ENCODE assay signal across 9 cellular contexts in the genomic region with DNA sequence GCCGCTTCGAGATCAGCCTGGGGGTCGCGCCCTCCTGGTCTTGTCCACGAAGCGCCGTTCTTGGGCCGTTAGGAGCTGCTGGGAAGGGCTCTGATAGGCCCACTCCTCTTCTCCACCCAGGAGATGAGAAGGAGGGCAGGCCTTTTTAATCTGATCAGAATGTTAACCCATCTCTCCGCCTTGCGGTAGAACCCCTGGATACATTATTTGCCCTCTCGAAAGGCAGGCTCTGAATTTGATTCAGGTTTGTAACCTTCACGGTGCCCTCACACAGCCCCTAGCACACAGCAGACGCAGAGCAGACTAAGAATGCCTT. TPM values are rescaled to one million over a fixed set of nuclear protein-coding genes. Genes with fewer than 3 reads are reported as not detected.
DNase-seq lines count a peak whose midpoint lies in the region; ATAC-seq and TF ChIP-seq lines count a peak whose summit lies in the region.
"Had no signal": no experiment of that assay in that cellular context is flagged by ENCODE, and none has a peak within 500 bp of the region (broad histone marks: within the 10 kb centered on the region; RNA-seq: fewer than 3 reads in every experiment).

A gene (plus strand): TSS at position 43 of the 316 bp plus-strand sequence. CDS start 9,741 bp downstream, outside the sequence.

- no peaks in the 10 kb centered on the region for H3K36me3 ChIP-seq in mammary epithelial cell (ENCODE audit: insufficient read depth, low read length)
- no peaks in the 10 kb centered on the region for H3K36me3 ChIP-seq in uterus

- H3K27me3 ChIP-seq in mammary epithelial cell (ENCODE audit: insufficient read depth, low read length) (no peaks in the 10 kb centered on the region), uterus (no peaks in the 10 kb centered on the region)

- H3K4me3 Mint-ChIP-seq in activated naive CD4-positive, alpha-beta T cell treated with anti-CD3 and anti-CD28 coated beads, Interleukin-2, amount 10 ng/mL, durations not matched to agents 7 days and 5 days: peak within 1 kb of the TSS; percentile 79

- WGBS in mammary epithelial cell (ENCODE audit: low coverage, missing lambda C conversion rate): 44% methylated on average over 9 of the region's 13 CpGs

- dilution Hi-C loops in mammary epithelial cell (cut with HindIII; ENCODE audit: low sequenced_read_pairs): no loop called here

- no TSS peak for BruUV-seq in mammary epithelial cell (replicated peaks; lab: Mats Ljungman, UMichigan)

- H3K9me3 ChIP-seq in mammary epithelial cell (replicated peaks; ENCODE audit: insufficient read depth, low read length) (no peaks in the 10 kb centered on the region), uterus (no peaks in the 10 kb centered on the region)

- H3K36me3 Mint-ChIP-seq in activated naive CD4-positive, alpha-beta T cell treated with anti-CD3 and anti-CD28 coated beads, Interleukin-2, amount 10 ng/mL, durations not matched to agents 7 days and 5 days: peaks cover 9% of the 10 kb centered on the region

- peak within 1 kb of the TSS; percentile 96 for H2AFZ ChIP-seq in mammary epithelial cell (ENCODE audit: low read depth, low read length)

- peak within 1 kb of the TSS; percentile 63 for H3K9ac ChIP-seq in mammary epithelial cell (ENCODE audit: insufficient read depth, low read length)

- intact Hi-C loops in mammary epithelial cell (cut with micrococcal nuclease) (loop anchor here (1.0 to 10.0 kb wide), 5 partner anchors 190 to 960 kb away; no protein-coding TSS in a partner anchor), uterus (cut with DNase I; ENCODE audit: low total_unique reads) (no loop called here)

- ATAC-seq in GM18520 (IDR thresholded peaks at IDR 0.05; ENCODE audit: unreplicated experiment) (no peak), HG03354 (IDR thresholded peaks at IDR 0.05; ENCODE audit: poor library complexity, severe bottlenecking, unreplicated experiment) (no peak)

- CTCF ChIA-PET in activated naive CD4-positive, alpha-beta T cell treated with anti-CD3 and anti-CD28 coated beads, Interleukin-2, amount 10 ng/mL, durations not matched to agents 7 days and 5 days (lab: Charles Lee): interaction anchor here (0.6 to 1.8 kb wide), 26 partner anchors 15 to 966 kb away, joined by 3 to 9 read pairs (median 4); a partner anchor contains a TSS
- CTCF ChIA-PET in mammary epithelial cell (lab: Charles Lee; ENCODE audit: low non-redundant PET): interaction anchor here (0.5 to 0.9 kb wide), 4 partner anchors 12 to 597 kb away, joined by 3 to 5 read pairs (median 4); a partner anchor contains a TSS

- H3K27me3 Mint-ChIP-seq in activated naive CD4-positive, alpha-beta T cell treated with anti-CD3 and anti-CD28 coated beads, Interleukin-2, amount 10 ng/mL, durations not matched to agents 7 days and 5 days: no peaks in the 10 kb centered on the region

- H3K9me3 Mint-ChIP-seq in activated naive CD4-positive, alpha-beta T cell treated with anti-CD3 and anti-CD28 coated beads, Interleukin-2, amount 10 ng/mL, durations not matched to agents 7 days and 5 days: peaks cover 5% of the 10 kb centered on the region

- DNase-seq in activated naive CD4-positive, alpha-beta T cell treated with anti-CD3 and anti-CD28 coated beads, Interleukin-2, amount 10 ng/mL, durations not matched to agents 7 days and 5 days: no peak
- no peak for DNase-seq in activated naive CD4-positive, alpha-beta T cell (lab: John Stamatoyannopoulos, UW)
- DNase-seq in mammary epithelial cell: no peak
- peak; percentile 3 for DNase-seq in medulla oblongata (ENCODE audit: extremely low spot score)
- DNase-seq in uterus: no peak
- DNase-seq in amniotic stem cell (lab: John Stamatoyannopoulos, UW): no peak

- peaks cover 14% of the 10 kb centered on the region for H3K4me1 Mint-ChIP-seq in activated naive CD4-positive, alpha-beta T cell treated with anti-CD3 and anti-CD28 coated beads, Interleukin-2, amount 10 ng/mL, durations not matched to agents 7 days and 5 days

- no peak for TF ChIP-seq POLR2A in uterus (IDR thresholded peaks at IDR 0.05)

- H3K27ac ChIP-seq in mammary epithelial cell (ENCODE audit: insufficient read depth, low read depth, low read length) (peak within 1 kb of the TSS; percentile 8), uterus (peak within 1 kb of the TSS; percentile 86 to 92)

- in situ Hi-C loops in mammary epithelial cell (cut with MboI; ENCODE audit: low sequenced_read_pairs in 2 of 2): no loop called here

- TF ChIP-seq CTCF in mammary epithelial cell (conservative IDR thresholded peaks at IDR 0.05 in 1 of 2, IDR thresholded peaks at IDR 0.05 in 1 of 2; ENCODE audit: extremely low read depth in 1 of 2, insufficient read depth in 1 of 2, low read depth in 1 of 2, low read length in 2 of 2) (no peak), uterus (IDR thresholded peaks at IDR 0.05) (no peak)

- no peaks in the 10 kb centered on the region for H3K79me2 ChIP-seq in mammary epithelial cell (ENCODE audit: insufficient read depth, low read length)

- H3K27ac Mint-ChIP-seq in activated naive CD4-positive, alpha-beta T cell treated with anti-CD3 and anti-CD28 coated beads, Interleukin-2, amount 10 ng/mL, durations not matched to agents 7 days and 5 days: peak within 1 kb of the TSS; percentile 85

- H4K20me1 ChIP-seq in mammary epithelial cell (ENCODE audit: insufficient read depth, low read length): no peaks in the 10 kb centered on the region

- H3K4me1 ChIP-seq in mammary epithelial cell (ENCODE audit: insufficient read depth, low read length) (peaks cover 10% of the 10 kb centered on the region), uterus (peaks cover 0 to 6% of the 10 kb centered on the region in 2 donors)

- H3K4me2 ChIP-seq in mammary epithelial cell (ENCODE audit: insufficient read depth, low read depth, low read length): peak within 1 kb of the TSS; percentile 79

- H3K4me3 ChIP-seq in mammary epithelial cell (replicated peaks in 1 of 3; ENCODE audit: insufficient read depth in 1 of 3, low read depth in 2 of 3, low read length in 3 of 3) (peak within 1 kb of the TSS; percentile 24 to 61 (median 49)), uterus (peak within 1 kb of the TSS; percentile 50 to 69)

RNA-seq across cellular contexts. Expression of the gene that starts here (rescaled TPM):
- total RNA-seq in mammary epithelial cell: not detected
- polyA plus RNA-seq in mammary epithelial cell: not detected
- not detected for polyA minus RNA-seq in mammary epithelial cell
- under 1 TPM in 1 of 4 donors, not detected in 3; 0.21 TPM for total RNA-seq in uterus
- total RNA-seq: renal cortical epithelial cell had no signal
